ENCODE assay signal across 8 cellular contexts in genomic region chr5:111755942-111756353, GRCh38. TPM values are rescaled to one million over a fixed set of nuclear protein-coding genes. Genes with fewer than 3 reads are reported as not detected.
A peak's percentile ranks its signal among the peaks of the same experiment; 100 is the strongest.
DNase-seq lines count a peak whose midpoint lies in the region; TF ChIP-seq lines count a peak whose summit lies in the region.

No MANE protein-coding gene starts in this region.

- H3K27ac ChIP-seq in PC-9, result no peak overlapping the region

- H3K4me3 ChIP-seq in PC-9, result no peak overlapping the region

- no TSS peak for BruUV-seq in PC-9 (replicated peaks; lab: Mats Ljungman, UMichigan)

- no peaks in the 10 kb centered on the region for H3K4me1 ChIP-seq in PC-9 (replicated peaks; ENCODE audit: insufficient read depth)

- intact Hi-C loops in PC-9 (cut with micrococcal nuclease; ENCODE audit: unreplicated experiment), result no loop called here

- H2AFZ ChIP-seq in PC-9, result no peak overlapping the region

- CTCF ChIA-PET in PC-9 (lab: Charles Lee), result no interaction called here

- H3K4me2 ChIP-seq in PC-9, result no peak overlapping the region

- peak overlapping the region; percentile 15 for H3K4me3 Mint-ChIP-seq in T-helper 1 cell treated with Interleukin-12 subunit alpha and Interleukin-12 subunit beta and Interleukin-4 antibody, amounts not matched to agents 30 μg/mL and 1 μg/mL, for 36 hours
- H3K4me3 Mint-ChIP-seq in progenitor cell of endocrine pancreas (ENCODE audit: low read depth), result peak overlapping the region; percentile 90

- peaks cover 24% of the 10 kb centered on the region for H3K4me1 Mint-ChIP-seq in T-helper 1 cell treated with Interleukin-12 subunit alpha and Interleukin-12 subunit beta and Interleukin-4 antibody, amounts not matched to agents 30 μg/mL and 1 μg/mL, for 36 hours (ENCODE audit: low read depth)
- H3K4me1 Mint-ChIP-seq in progenitor cell of endocrine pancreas (ENCODE audit: low read depth), result peaks cover 35% of the 10 kb centered on the region

- peaks cover 17% of the 10 kb centered on the region; the same call in 1 of the 2 replicates for H3K27me3 ChIP-seq in PC-9 (ENCODE audit: insufficient read depth, low read depth)

- H3K9me3 Mint-ChIP-seq in T-helper 1 cell treated with Interleukin-12 subunit alpha and Interleukin-12 subunit beta and Interleukin-4 antibody, amounts not matched to agents 30 μg/mL and 1 μg/mL, for 36 hours, result no peaks in the 10 kb centered on the region
- peaks cover 3% of the 10 kb centered on the region for H3K9me3 Mint-ChIP-seq in progenitor cell of endocrine pancreas (ENCODE audit: low read depth)

- DNase-seq in T-helper 1 cell (no peak), RPMI7951 (ENCODE audit: low read depth) (peak; percentile 58), fibroblast of gingiva (ENCODE audit: low read depth) (peak; percentile 64), progenitor cell of endocrine pancreas (ENCODE audit: low spot score, unreplicated experiment) (no peak), 8988T (no peak), RKO (ENCODE audit: low spot score) (no peak), PC-9 (no peak)

- POLR2A ChIA-PET in PC-9 (lab: Charles Lee; ENCODE audit: unreplicated experiment), result no interaction called here

- no peaks in the 10 kb centered on the region for H3K9me3 ChIP-seq in PC-9 (ENCODE audit: insufficient read depth, low read depth)

- no peaks in the 10 kb centered on the region for H3K79me2 ChIP-seq in PC-9 (ENCODE audit: low read depth)

- no peak for TF ChIP-seq CTCF in progenitor cell of endocrine pancreas (IDR thresholded peaks at IDR 0.05; ENCODE audit: unreplicated experiment)
- TF ChIP-seq CTCF in PC-9 (conservative IDR thresholded peaks at IDR 0.05), result no peak

- H4K20me1 ChIP-seq in PC-9 (ENCODE audit: insufficient read depth), result no peaks in the 10 kb centered on the region

- H3K36me3 ChIP-seq in PC-9 (ENCODE audit: low read depth), result no peaks in the 10 kb centered on the region

- H3K9me2 ChIP-seq in PC-9 (ENCODE audit: insufficient read depth), result no peaks in the 10 kb centered on the region

- no peaks in the 10 kb centered on the region for H3K27me3 Mint-ChIP-seq in T-helper 1 cell treated with Interleukin-12 subunit alpha and Interleukin-12 subunit beta and Interleukin-4 antibody, amounts not matched to agents 30 μg/mL and 1 μg/mL, for 36 hours (ENCODE audit: low read depth)
- H3K27me3 Mint-ChIP-seq in progenitor cell of endocrine pancreas, result no peaks in the 10 kb centered on the region

- H3F3A ChIP-seq in PC-9 (ENCODE audit: insufficient read depth, low read depth), result no peaks in the 10 kb centered on the region

- no peak overlapping the region for H3K27ac Mint-ChIP-seq in T-helper 1 cell treated with Interleukin-12 subunit alpha and Interleukin-12 subunit beta and Interleukin-4 antibody, amounts not matched to agents 30 μg/mL and 1 μg/mL, for 36 hours
- peak overlapping the region; percentile 99 for H3K27ac Mint-ChIP-seq in progenitor cell of endocrine pancreas

- peaks cover 6% of the 10 kb centered on the region for H3K36me3 Mint-ChIP-seq in T-helper 1 cell treated with Interleukin-12 subunit alpha and Interleukin-12 subunit beta and Interleukin-4 antibody, amounts not matched to agents 30 μg/mL and 1 μg/mL, for 36 hours (ENCODE audit: low read depth)
- peaks cover 18% of the 10 kb centered on the region for H3K36me3 Mint-ChIP-seq in progenitor cell of endocrine pancreas (ENCODE audit: insufficient read depth)

RNA-seq across cellular contexts. Expression of gene NREP, which starts 1.0 kb away (rescaled TPM):
- 193 and 228 TPM in 2 replicates for total RNA-seq in RPMI7951 (2014; rRNA removed; shearing (Covaris generic))
- total RNA-seq in progenitor cell of endocrine pancreas (414 and 460 TPM in 2 replicates), PC-9 (2021) (not detected in 2 replicates)

Comparison
In these comparisons a context has a peak if more than half of its experiments do, and no peak if none do; other contexts are left out.
1. DNase-seq: peak in RPMI7951 (single experiment) and fibroblast of gingiva (single experiment); none in T-helper 1 cell (0 of 5), progenitor cell of endocrine pancreas (single experiment), 8988T (single experiment), RKO (single experiment) and PC-9 (0 of 2).
2. RNA of gene NREP, which starts 1.0 kb away (total RNA-seq): 414 to 460 TPM in progenitor cell of endocrine pancreas and 193 to 228 TPM in RPMI7951; not detected in PC-9; every median in the first group is over 100 times any median in the second.